In the genomic region with DNA sequence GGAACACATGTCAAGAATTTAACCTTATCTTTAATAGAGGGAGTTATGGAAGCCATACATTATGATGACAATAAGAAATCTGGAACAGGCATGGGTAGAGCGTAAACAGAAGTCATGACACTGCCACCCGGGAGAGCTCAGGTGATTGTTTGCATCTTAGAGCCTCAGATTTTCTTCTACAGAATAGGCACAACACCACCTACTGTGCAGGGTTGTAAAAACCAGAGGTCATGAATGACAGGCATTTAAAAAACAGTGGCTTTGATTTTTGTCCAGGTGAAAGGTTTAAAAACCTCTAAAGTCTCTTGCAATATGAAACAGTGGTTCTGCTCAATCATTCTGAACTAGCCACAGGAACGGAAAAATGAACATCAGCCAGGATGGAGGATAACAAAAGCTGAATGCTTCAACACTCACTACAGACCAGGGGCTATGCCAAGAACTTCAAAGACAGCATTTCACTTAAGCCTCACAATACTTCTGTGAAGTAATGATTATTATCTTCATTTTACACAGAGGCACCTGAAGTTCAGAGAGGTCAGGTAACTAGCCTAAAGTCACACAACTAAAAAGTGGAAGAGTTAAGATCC, we compare ENCODE assay signal across 21 cellular contexts.
DNase-seq lines count a peak whose midpoint lies in the region; ATAC-seq and TF ChIP-seq lines count a peak whose summit lies in the region.
"Had no signal": no experiment of that assay in that cellular context is flagged by ENCODE, and none has a peak within 500 bp of the region (broad histone marks: within the 10 kb centered on the region; RNA-seq: fewer than 3 reads in every experiment).

No MANE protein-coding gene starts in this region.

- H3K27me3 Mint-ChIP-seq in GM23338 (ENCODE audit: insufficient read depth, low read depth, poor library complexity) (no peaks in the 10 kb centered on the region), endodermal cell (ENCODE audit: insufficient read depth) (no peaks in the 10 kb centered on the region), T-helper 17 cell (no peaks in the 10 kb centered on the region)
- H3K27me3 Mint-ChIP-seq: B cell; CD4-positive, alpha-beta T cell; IgD-negative memory B cell had no signal

- H3K9me3 Mint-ChIP-seq in GM23338, result no peaks in the 10 kb centered on the region
- no peaks in the 10 kb centered on the region for H3K9me3 Mint-ChIP-seq in endodermal cell
- H3K9me3 Mint-ChIP-seq: CD4-positive, alpha-beta T cell; IgD-negative memory B cell had no signal

- H3F3A ChIP-seq in GM23338 (replicated peaks; ENCODE audit: low read depth) (no peaks in the 10 kb centered on the region), OCI-LY1 (ENCODE audit: insufficient read depth, low read length) (no peaks in the 10 kb centered on the region)

- peaks cover 9% of the 10 kb centered on the region; the same call in 1 of the 2 replicates for H3K4me1 ChIP-seq in GM23338 (ENCODE audit: insufficient read depth)
- no peaks in the 10 kb centered on the region for H3K4me1 ChIP-seq in OCI-LY1 (ENCODE audit: insufficient read depth, low read length, severe bottlenecking)
- H3K4me1 ChIP-seq in endodermal cell (ENCODE audit: control insufficient read depth, insufficient read depth, low read length), result no peaks in the 10 kb centered on the region
- H3K4me1 ChIP-seq: HAP-1 had no signal

- TF ChIP-seq CTCF in GM23338 (conservative IDR thresholded peaks at IDR 0.05; ENCODE audit: low read depth in 2 of 2) (0 out of 4 replicates have a peak, but pooled peaks of 1 of the 2 experiments have one; percentile 8), OCI-LY1 (IDR thresholded peaks at IDR 0.05; ENCODE audit: low read length) (peak; percentile 18), endodermal cell (conservative IDR thresholded peaks at IDR 0.05) (peak; percentile 21), coronary artery (IDR thresholded peaks at IDR 0.05) (no peak)

- H2AFZ ChIP-seq in GM23338, result no peak overlapping the region
- no peak overlapping the region for H2AFZ ChIP-seq in OCI-LY1 (ENCODE audit: low read length)

- no peak overlapping the region for H3K9ac ChIP-seq in OCI-LY1 (ENCODE audit: low read length)
- H3K9ac ChIP-seq in endodermal cell (ENCODE audit: extremely low read depth, low read length, poor library complexity, severe bottlenecking), result no peak overlapping the region

- no peaks in the 10 kb centered on the region for H3K9me3 ChIP-seq in OCI-LY1 (ENCODE audit: low read length)
- H3K9me3 ChIP-seq in endodermal cell (ENCODE audit: control insufficient read depth, low read length), result no peaks in the 10 kb centered on the region
- H3K9me3 ChIP-seq in T-helper 17 cell (ENCODE audit: control insufficient read depth, low read length, poor library complexity, severe bottlenecking), result no peaks in the 10 kb centered on the region
- H3K9me3 ChIP-seq: HAP-1 had no signal

- H3K27me3 ChIP-seq in GM23338 (ENCODE audit: insufficient read depth) (no peaks in the 10 kb centered on the region), OCI-LY1 (ENCODE audit: insufficient read depth, low read length) (no peaks in the 10 kb centered on the region), endodermal cell (ENCODE audit: control insufficient read depth, insufficient read depth, low read length, poor library complexity, severe bottlenecking) (no peaks in the 10 kb centered on the region)

- H3K79me2 ChIP-seq in GM23338 (replicated peaks; ENCODE audit: insufficient read depth), result no peaks in the 10 kb centered on the region
- H3K79me2 ChIP-seq in OCI-LY1 (ENCODE audit: insufficient read depth, low read length), result no peaks in the 10 kb centered on the region

- peak in 2 of 3 experiments; percentile 43 to 70 for DNase-seq in NCI-H1417 (lab: John Stamatoyannopoulos, UW)
- DNase-seq in NCI-H1417 treated with DMSO at 0.1 percent for 48 hours (lab: John Stamatoyannopoulos, UW), result no peak
- DNase-seq in GM23338 (ENCODE audit: low spot score), result peak; percentile 48
- DNase-seq in endodermal cell, result no peak
- no peak for DNase-seq in GOT3 (lab: John Stamatoyannopoulos, UW)
- DNase-seq in coronary artery (ENCODE audit: low spot score), result no peak
- DNase-seq in T-helper 17 cell, result no peak
- DNase-seq: CD4-positive, alpha-beta T cell; EL; MV-4-11; NCI-H1436; NCI-H2081 treated with DMSO at 0.1 percent for 48 hours; NCI-H226; NCI-H774 had no signal

- no peak overlapping the region for H3K4me3 ChIP-seq in GM23338
- H3K4me3 ChIP-seq in OCI-LY1 (ENCODE audit: low read depth, low read length, poor library complexity, severe bottlenecking), result no peak overlapping the region
- H3K4me3 ChIP-seq in endodermal cell (ENCODE audit: low read length), result no peak overlapping the region
- H3K4me3 ChIP-seq in coronary artery, result no peak overlapping the region
- H3K4me3 ChIP-seq: HAP-1, SK-N-MC had no signal

- peak; percentile 85 for ATAC-seq in GM23338
- no peak for ATAC-seq in T-helper 17 cell
- ATAC-seq: Panc1 had no signal

- no peaks in the 10 kb centered on the region for H3K9me2 ChIP-seq in GM23338 (ENCODE audit: insufficient read depth)
- H3K9me2 ChIP-seq in OCI-LY1 (ENCODE audit: low read depth, low read length), result no peaks in the 10 kb centered on the region

- H3K4me2 ChIP-seq in GM23338 (no peak overlapping the region), OCI-LY1 (ENCODE audit: low read length) (no peak overlapping the region)

- H4K20me1 ChIP-seq in GM23338 (replicated peaks; ENCODE audit: insufficient read depth) (peaks cover 30% of the 10 kb centered on the region; the same call in 1 of the 2 replicates), OCI-LY1 (ENCODE audit: insufficient read depth, low read length) (no peaks in the 10 kb centered on the region)

- H3K27ac ChIP-seq in GM23338 (ENCODE audit: low read depth), result no peak overlapping the region
- no peak overlapping the region for H3K27ac ChIP-seq in OCI-LY1 (ENCODE audit: low read depth, low read length, poor library complexity, severe bottlenecking)
- no peak overlapping the region for H3K27ac ChIP-seq in endodermal cell (ENCODE audit: low read depth, low read length)
- no peak overlapping the region for H3K27ac ChIP-seq in coronary artery
- H3K27ac ChIP-seq: 22Rv1 had no signal

- WGBS in endodermal cell (ENCODE audit: insufficient coverage in 1 of 2, insufficient read length in 1 of 2), 2 experiments, result 69 to 73% methylated on average over 3 of the region's 3 CpGs

- H3K27ac Mint-ChIP-seq in GM23338 (no peak overlapping the region), endodermal cell (no peak overlapping the region), T-helper 17 cell (no peak overlapping the region)
- H3K27ac Mint-ChIP-seq: B cell; CD4-positive, alpha-beta T cell had no signal

- H3K4me1 Mint-ChIP-seq in GM23338, result peaks cover 25% of the 10 kb centered on the region
- H3K4me1 Mint-ChIP-seq in endodermal cell, result peaks cover 19% of the 10 kb centered on the region
- H3K4me1 Mint-ChIP-seq in T-helper 17 cell, result no peaks in the 10 kb centered on the region
- H3K4me1 Mint-ChIP-seq: B cell, IgD-negative memory B cell had no signal

- no peaks in the 10 kb centered on the region for H3K36me3 ChIP-seq in GM23338 (ENCODE audit: insufficient read depth)
- no peaks in the 10 kb centered on the region for H3K36me3 ChIP-seq in OCI-LY1 (ENCODE audit: insufficient read depth, low read length)
- peaks cover 28% of the 10 kb centered on the region for H3K36me3 ChIP-seq in endodermal cell (ENCODE audit: control insufficient read depth, insufficient read depth, low read length)
- H3K36me3 ChIP-seq: HAP-1 had no signal

- H3K4me3 Mint-ChIP-seq in GM23338 (no peak overlapping the region), endodermal cell (no peak overlapping the region), T-helper 17 cell (no peak overlapping the region)
- H3K4me3 Mint-ChIP-seq: B cell; CD4-positive, alpha-beta T cell; IgD-negative memory B cell had no signal

- no peaks in the 10 kb centered on the region for H3K36me3 Mint-ChIP-seq in GM23338 (ENCODE audit: low read depth)
- H3K36me3 Mint-ChIP-seq in endodermal cell (ENCODE audit: low read depth), result peaks cover 19% of the 10 kb centered on the region
- peaks cover 3% of the 10 kb centered on the region for H3K36me3 Mint-ChIP-seq in T-helper 17 cell (ENCODE audit: low read depth)

TF ChIP-seq in GM23338, 12 proteins besides CTCF, POLR2A, EP300 and RAD21 (continues in another document):
- no peak for TF ChIP-seq STAT1 (IDR thresholded peaks at IDR 0.05; ENCODE audit: unreplicated experiment)
- TF ChIP-seq, protein P1, sequence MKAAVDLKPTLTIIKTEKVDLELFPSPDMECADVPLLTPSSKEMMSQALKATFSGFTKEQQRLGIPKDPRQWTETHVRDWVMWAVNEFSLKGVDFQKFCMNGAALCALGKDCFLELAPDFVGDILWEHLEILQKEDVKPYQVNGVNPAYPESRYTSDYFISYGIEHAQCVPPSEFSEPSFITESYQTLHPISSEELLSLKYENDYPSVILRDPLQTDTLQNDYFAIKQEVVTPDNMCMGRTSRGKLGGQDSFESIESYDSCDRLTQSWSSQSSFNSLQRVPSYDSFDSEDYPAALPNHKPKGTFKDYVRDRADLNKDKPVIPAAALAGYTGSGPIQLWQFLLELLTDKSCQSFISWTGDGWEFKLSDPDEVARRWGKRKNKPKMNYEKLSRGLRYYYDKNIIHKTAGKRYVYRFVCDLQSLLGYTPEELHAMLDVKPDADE (IDR thresholded peaks at IDR 0.05), result no peak

Comparison
In these comparisons a context has a peak if more than half of its experiments do, and no peak if none do; other contexts are left out.
1. DNase-seq: peak in NCI-H1417 (2 of 3) and GM23338 (single experiment); none in NCI-H1417 treated with DMSO at 0.1 percent for 48 hours (single experiment), endodermal cell (single experiment), GOT3 (single experiment), coronary artery (single experiment) and T-helper 17 cell (0 of 3).